Comparison of ENCODE assay signal across 8 cellular contexts in genomic region chr16:1413684-1414531, GRCh38. TPM values are rescaled to one million over a fixed set of nuclear protein-coding genes. Genes with fewer than 3 reads are reported as not detected.
DNase-seq lines count a peak whose midpoint lies in the region; ATAC-seq and TF ChIP-seq lines count a peak whose summit lies in the region.

No MANE protein-coding gene starts in this region.

- H3K4me3 Mint-ChIP-seq in T-helper 17 cell = peak overlapping the region; percentile 89

- DNase-seq in AG09319 (ENCODE audit: extremely low read depth, low read depth) (no peak), T-helper 17 cell (peak; percentile 49 to 65 (median 52)), astrocyte of the hippocampus (ENCODE audit: low read depth, low spot score) (peak; percentile 75)
- peak; percentile 51 for DNase-seq in Jurkat, Clone E6-1 (ENCODE audit: low read depth, low spot score)
- peak; percentile 62 for DNase-seq in stimulated activated CD4-positive, alpha-beta T cell treated with anti-CD3 and anti-CD28 coated beads, Interleukin-12 subunit alpha, Interleukin-12 subunit beta, amount 100 ng/mL, for 4 hours

- H3K27me3 Mint-ChIP-seq in T-helper 17 cell = no peaks in the 10 kb centered on the region

- peak; percentile 49 for ATAC-seq in GM18907 (IDR thresholded peaks at IDR 0.05; ENCODE audit: unreplicated experiment)
- ATAC-seq in T-helper 17 cell = peak; percentile 57
- ATAC-seq in HG03139 (IDR thresholded peaks at IDR 0.05; ENCODE audit: unreplicated experiment) = no peak

- TF ChIP-seq CTCF in AG09319 (IDR thresholded peaks at IDR 0.05; ENCODE audit: low read depth, low read length) = peak; percentile 44

- H3K4me1 Mint-ChIP-seq in T-helper 17 cell = peaks cover 10% of the 10 kb centered on the region

- H3K27ac Mint-ChIP-seq in T-helper 17 cell = peak overlapping the region; percentile 75

- H3K36me3 Mint-ChIP-seq in T-helper 17 cell (ENCODE audit: low read depth) = no peaks in the 10 kb centered on the region

- no peaks in the 10 kb centered on the region for H3K9me3 ChIP-seq in T-helper 17 cell (ENCODE audit: control insufficient read depth, low read length, poor library complexity, severe bottlenecking)
- no peaks in the 10 kb centered on the region for H3K9me3 ChIP-seq in iPS-18c (ENCODE audit: control insufficient read depth, insufficient read depth, low read length)

- peak overlapping the region; percentile 68 for H3K4me3 ChIP-seq in Jurkat, Clone E6-1 (ENCODE audit: low read length)
- H3K4me3 ChIP-seq in iPS-18c (ENCODE audit: insufficient read depth, low read depth, low read length) = peak overlapping the region; percentile 82

RNA-seq across cellular contexts. Expression of gene UNKL, which starts 0.6 kb away (rescaled TPM):
- polyA plus RNA-seq in Jurkat, Clone E6-1 (2012; ENCODE audit: insufficient read depth, insufficient read length) = 14.0 TPM
- 10 to 100 TPM; 63.0 to 64.8 TPM for total RNA-seq in T-helper 17 cell

RNA-seq across cellular contexts. Expression of gene UQCC4, which starts 6.6 kb away (rescaled TPM):
- 23.4 TPM for polyA plus RNA-seq in Jurkat, Clone E6-1 (2012; ENCODE audit: insufficient read depth, insufficient read length)
- total RNA-seq in T-helper 17 cell = 1 to 10 TPM; 7.0 to 8.8 TPM

RNA-seq across cellular contexts. Expression of gene PERCC1, which starts 17.0 kb away (rescaled TPM):
- not detected for polyA plus RNA-seq in Jurkat, Clone E6-1 (2012; ENCODE audit: insufficient read depth, insufficient read length)
- total RNA-seq in T-helper 17 cell = not detected

RNA-seq across cellular contexts. Expression of gene CCDC154, which starts 30.4 kb away (rescaled TPM):
- polyA plus RNA-seq in Jurkat, Clone E6-1 (2012; ENCODE audit: insufficient read depth, insufficient read length) = not detected
- 1 to 10 TPM; 1.3 to 3.6 TPM for total RNA-seq in T-helper 17 cell
